Comparison of ENCODE assay signal across 29 cellular contexts in genomic region chr6:166498228-166498627, GRCh38.
"Had no signal": no experiment of that assay in that cellular context is flagged by ENCODE, and none has a peak within 500 bp of the region (broad histone marks: within the 10 kb centered on the region; RNA-seq: fewer than 3 reads in every experiment).

No MANE protein-coding gene starts in this region.

- H3K27me3 Mint-ChIP-seq: naive thymus-derived CD8-positive, alpha-beta T cell; stimulated activated naive CD8-positive, alpha-beta T cell treated with anti-CD3 and anti-CD28 coated beads, Interleukin-15, Interleukin-2, amounts not matched to agents 100 ng/mL and 50 ng/mL, for 24 hours had no signal

- H3K4me1 ChIP-seq: lower lobe of right lung, prostate gland, suprapubic skin, tibial artery, upper lobe of right lung had no signal

- H3K9me3 ChIP-seq: lower lobe of right lung, neutrophil, ovary, prostate gland, suprapubic skin, thoracic aorta, tibial artery, upper lobe of right lung had no signal

- DNase-seq: hippocampal formation; kidney glomerular epithelial cell; left cardiac atrium; lower lobe of right lung; mammary epithelial cell; mesenchymal stem cell; naive thymus-derived CD8-positive, alpha-beta T cell; occipital lobe; ovary; retina; right cardiac atrium; stimulated activated CD4-positive, alpha-beta T cell treated with anti-CD3 and anti-CD28 coated beads, Interleukin-12 subunit alpha, Interleukin-12 subunit beta, amount 100 ng/mL, for 4 hours; stimulated activated CD4-positive, alpha-beta T cell treated with anti-CD3 and anti-CD28 coated beads, Interleukin-15, amount 100 ng/mL, for 24 hours; stimulated activated CD4-positive, alpha-beta T cell treated with anti-CD3 and anti-CD28 coated beads, Interleukin-2, amount 100 ng/mL, for 24 hours; stimulated activated CD4-positive, alpha-beta T cell treated with anti-CD3 and anti-CD28 coated beads, Interleukin-4, amount 100 ng/mL, for 1 hour; stimulated activated naive CD4-positive, alpha-beta T cell; tibial artery; trophoblast cell; upper lobe of right lung had no signal

- H3K27ac Mint-ChIP-seq: naive thymus-derived CD8-positive, alpha-beta T cell; nephron; stimulated activated naive CD8-positive, alpha-beta T cell treated with anti-CD3 and anti-CD28 coated beads, Interleukin-15, Interleukin-2, amounts not matched to agents 100 ng/mL and 50 ng/mL, for 24 hours had no signal

- H3K27me3 ChIP-seq: neutrophil, ovary, suprapubic skin, tibial artery, upper lobe of right lung had no signal

- H3K27ac ChIP-seq: lower lobe of right lung, neutrophil, ovary, prostate gland, skin epidermis, suprapubic skin, thoracic aorta, tibial artery, upper lobe of right lung had no signal

- H3K36me3 ChIP-seq: ovary had no signal

- H3K4me3 Mint-ChIP-seq: naive thymus-derived CD8-positive, alpha-beta T cell; nephron; neural crest cell; stimulated activated naive CD8-positive, alpha-beta T cell treated with anti-CD3 and anti-CD28 coated beads, Interleukin-15, Interleukin-2, amounts not matched to agents 100 ng/mL and 50 ng/mL, for 24 hours had no signal

- H3K4me3 ChIP-seq: lower lobe of right lung, ovary, prostate gland, skin epidermis, suprapubic skin, thoracic aorta, tibial artery, upper lobe of right lung had no signal

- ATAC-seq: left cardiac atrium; left lobe of liver; lower lobe of right lung; naive thymus-derived CD8-positive, alpha-beta T cell; right cardiac atrium; sciatic nerve; upper lobe of right lung had no signal

- H3K9me3 Mint-ChIP-seq: naive thymus-derived CD8-positive, alpha-beta T cell; nephron; neural crest cell; stimulated activated naive CD8-positive, alpha-beta T cell treated with anti-CD3 and anti-CD28 coated beads, Interleukin-15, Interleukin-2, amounts not matched to agents 100 ng/mL and 50 ng/mL, for 24 hours had no signal
